Comparison of ENCODE assay signal across 12 cellular contexts in the genomic region with DNA sequence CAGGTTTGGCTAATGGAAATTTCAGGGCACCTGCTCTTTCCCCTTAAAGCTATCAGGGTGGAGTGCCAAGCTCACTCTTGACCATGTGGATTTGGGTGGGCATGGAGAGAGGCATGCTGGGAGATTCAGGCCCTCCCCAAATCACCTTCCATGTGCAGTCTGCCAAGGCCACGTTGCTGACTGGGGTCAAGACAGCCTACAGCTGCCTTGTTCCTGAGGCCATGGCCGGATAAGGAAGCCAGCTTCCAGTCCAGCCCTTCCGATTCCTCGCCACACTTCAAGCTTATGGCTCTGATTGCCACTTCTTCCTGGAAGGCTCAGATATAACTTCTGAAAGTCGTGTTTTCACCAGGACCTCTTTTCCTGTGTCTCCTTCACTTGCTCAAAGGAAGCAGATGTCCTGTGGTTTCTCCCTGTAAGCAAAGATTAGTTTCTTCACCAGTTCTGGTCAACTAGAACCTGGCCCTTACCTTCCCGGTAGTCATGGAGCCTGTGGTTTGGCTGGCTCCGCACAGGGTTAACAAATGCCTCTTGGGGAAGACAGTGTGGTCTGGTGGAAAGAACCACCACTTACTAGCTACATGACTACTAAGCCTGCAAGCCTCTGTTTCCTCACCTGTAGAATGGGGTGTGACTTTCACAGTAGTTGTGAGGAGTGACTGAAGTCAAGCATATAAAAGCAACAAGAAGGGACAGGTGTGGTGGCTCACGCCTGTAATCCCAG. TPM values are rescaled to one million over a fixed set of nuclear protein-coding genes. Genes with fewer than 3 reads are reported as not detected.
DNase-seq lines count a peak whose midpoint lies in the region; ATAC-seq and TF ChIP-seq lines count a peak whose summit lies in the region.
"Had no signal": no experiment of that assay in that cellular context is flagged by ENCODE, and none has a peak within 500 bp of the region (broad histone marks: within the 10 kb centered on the region; RNA-seq: fewer than 3 reads in every experiment).

No MANE protein-coding gene starts in this region.

- TF ChIP-seq CTCF in type B pancreatic cell (conservative IDR thresholded peaks at IDR 0.05): no peak

- DNase-seq in cardiac septum (ENCODE audit: low spot score): peak; percentile 67
- DNase-seq in Right ventricle myocardium inferior (ENCODE audit: missing footprints): no peak
- no peak for DNase-seq in T-helper 17 cell
- no peak for DNase-seq in left ventricle myocardium superior
- DNase-seq in stimulated activated CD4-positive, alpha-beta T cell treated with anti-CD3 and anti-CD28 coated beads, Interleukin-4, amount 100 ng/mL, for 1 hour: no peak
- DNase-seq in NCI-H1417 (lab: John Stamatoyannopoulos, UW): no peak
- no peak for DNase-seq in type B pancreatic cell (ENCODE audit: extremely low spot score, unreplicated experiment)
- DNase-seq: gastrocnemius medialis; posterior cingulate gyrus; stimulated activated CD4-positive, alpha-beta T cell treated with anti-CD3 and anti-CD28 coated beads, Interleukin-12 subunit alpha, Interleukin-12 subunit beta, amount 100 ng/mL, for 4 hours; testis had no signal

- peaks cover 7% of the 10 kb centered on the region for H3K9me3 Mint-ChIP-seq in dendritic cell treated with granulocyte-macrophage colony-stimulating factor and Interleukin-4, amounts not matched to agents 40 ng/mL and 50 ng/mL, for 4 days
- H3K9me3 Mint-ChIP-seq in type B pancreatic cell: no peaks in the 10 kb centered on the region

- H3K4me3 Mint-ChIP-seq in T-helper 17 cell (no peak overlapping the region), type B pancreatic cell (no peak overlapping the region)
- no peak overlapping the region for H3K4me3 Mint-ChIP-seq in dendritic cell treated with granulocyte-macrophage colony-stimulating factor and Interleukin-4, amounts not matched to agents 40 ng/mL and 50 ng/mL, for 4 days

- H3K27me3 Mint-ChIP-seq in T-helper 17 cell: no peaks in the 10 kb centered on the region
- H3K27me3 Mint-ChIP-seq in dendritic cell treated with granulocyte-macrophage colony-stimulating factor and Interleukin-4, amounts not matched to agents 40 ng/mL and 50 ng/mL, for 4 days: no peaks in the 10 kb centered on the region
- H3K27me3 Mint-ChIP-seq in type B pancreatic cell: no peaks in the 10 kb centered on the region

- no peaks in the 10 kb centered on the region for H3K9me3 ChIP-seq in T-helper 17 cell (ENCODE audit: control insufficient read depth, low read length, poor library complexity, severe bottlenecking)
- H3K9me3 ChIP-seq: gastrocnemius medialis, testis had no signal

- peaks cover 7% of the 10 kb centered on the region for H3K36me3 Mint-ChIP-seq in T-helper 17 cell (ENCODE audit: low read depth)
- peaks cover 60% of the 10 kb centered on the region for H3K36me3 Mint-ChIP-seq in dendritic cell treated with granulocyte-macrophage colony-stimulating factor and Interleukin-4, amounts not matched to agents 40 ng/mL and 50 ng/mL, for 4 days (ENCODE audit: low read depth)
- peaks cover 31% of the 10 kb centered on the region for H3K36me3 Mint-ChIP-seq in type B pancreatic cell

- peaks cover 15% of the 10 kb centered on the region for H3K4me1 Mint-ChIP-seq in T-helper 17 cell
- peaks cover 30% of the 10 kb centered on the region for H3K4me1 Mint-ChIP-seq in dendritic cell treated with granulocyte-macrophage colony-stimulating factor and Interleukin-4, amounts not matched to agents 40 ng/mL and 50 ng/mL, for 4 days (ENCODE audit: low read depth)
- no peaks in the 10 kb centered on the region for H3K4me1 Mint-ChIP-seq in type B pancreatic cell (ENCODE audit: unreplicated experiment)

- intact Hi-C loops in cardiac septum (cut with DNase I): no loop called here
- intact Hi-C loops in Right ventricle myocardium inferior (cut with DNase I): no loop called here
- intact Hi-C loops in dendritic cell treated with granulocyte-macrophage colony-stimulating factor and Interleukin-4, amounts not matched to agents 40 ng/mL and 50 ng/mL, for 4 days (cut with micrococcal nuclease): no loop called here
- intact Hi-C loops in left ventricle myocardium superior (cut with micrococcal nuclease): no loop called here

- H3K27ac Mint-ChIP-seq in T-helper 17 cell: peak overlapping the region; percentile 78
- H3K27ac Mint-ChIP-seq in dendritic cell treated with granulocyte-macrophage colony-stimulating factor and Interleukin-4, amounts not matched to agents 40 ng/mL and 50 ng/mL, for 4 days: peak overlapping the region; percentile 35
- no peak overlapping the region for H3K27ac Mint-ChIP-seq in type B pancreatic cell

- no peak for ATAC-seq in Right ventricle myocardium inferior
- no peak for ATAC-seq in T-helper 17 cell
- no peak for ATAC-seq in left ventricle myocardium superior
- ATAC-seq: gastrocnemius medialis had no signal

RNA-seq across cellular contexts. Expression of gene TPT1, which starts 16.1 kb away (rescaled TPM):
- total RNA-seq in cardiac septum (3,215 TPM), Right ventricle myocardium inferior (4,733 TPM), T-helper 17 cell (1,000 to 10,000 TPM; 7,650 to 7,799 TPM), left ventricle myocardium superior (4,849 TPM), type B pancreatic cell (ENCODE audit: low replicate concordance) (3,472 and 4,120 TPM in 2 replicates)
